In the genomic region with DNA sequence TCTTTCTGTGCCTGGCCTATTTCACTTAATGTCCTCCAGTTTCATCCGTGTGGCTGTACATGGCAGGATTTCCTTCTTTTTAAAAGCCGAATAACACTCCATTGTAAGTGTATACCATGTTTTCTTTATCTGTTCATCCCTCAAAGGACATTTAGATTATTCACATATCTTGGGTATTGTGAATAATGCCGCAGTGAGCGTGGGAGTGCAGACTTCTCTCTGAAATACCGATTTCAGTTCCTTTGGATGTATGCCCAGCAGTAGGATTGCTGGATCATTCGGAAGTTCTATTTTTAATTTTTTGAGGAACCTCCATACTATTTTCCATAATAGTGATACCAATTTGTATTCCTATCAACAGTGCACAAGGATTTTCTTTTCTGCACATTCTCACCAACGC, we compare ENCODE assay signal across 18 cellular contexts.
"Had no signal": no experiment of that assay in that cellular context is flagged by ENCODE, and none has a peak within 500 bp of the region (broad histone marks: within the 10 kb centered on the region; RNA-seq: fewer than 3 reads in every experiment).

No MANE protein-coding gene starts in this region.

- H3K9me3 ChIP-seq: ascending aorta, esophagus squamous epithelium, heart left ventricle, ovary, sigmoid colon, thyroid gland had no signal

- H2AFZ ChIP-seq: neural progenitor cell had no signal

- H3K4me3 ChIP-seq: ascending aorta, cardiac muscle cell, esophagus squamous epithelium, heart left ventricle, lung, neural progenitor cell, ovary, sigmoid colon, thyroid gland had no signal

- H3K27ac ChIP-seq: ascending aorta, cardiac muscle cell, esophagus squamous epithelium, heart left ventricle, neural progenitor cell, ovary, sigmoid colon, thyroid gland had no signal

- H3K27me3 ChIP-seq: ascending aorta, cardiac muscle cell, esophagus squamous epithelium, neural progenitor cell, ovary, sigmoid colon, thyroid gland had no signal

- DNase-seq: activated CD4-positive, CD25-positive, alpha-beta regulatory T cell treated with anti-CD3 and anti-CD28 coated beads, Interleukin-2, amount 50 U/mL, for 72 hours; activated naive CD4-positive, alpha-beta T cell; activated naive CD8-positive, alpha-beta T cell treated with anti-CD3 and anti-CD28 coated beads, Interleukin-2, amount 50 U/mL, for 24 hours; cortex of kidney; effector CD8-positive, alpha-beta T cell; esophagus squamous epithelium; heart left ventricle; naive B cell; ovary; sigmoid colon; stimulated activated CD4-positive, alpha-beta T cell treated with anti-CD3 and anti-CD28 coated beads, Interleukin-1b, Interleukin-23, amount 100 ng/mL, for 48 hours; stimulated activated naive CD8-positive, alpha-beta T cell treated with anti-CD3 and anti-CD28 coated beads, Interleukin-15, amount 100 ng/mL, for 72 hours; T-cell; thyroid gland had no signal

- H3K36me3 ChIP-seq: ascending aorta, cardiac muscle cell, esophagus squamous epithelium, heart left ventricle, neural progenitor cell, ovary, sigmoid colon, thyroid gland had no signal

- ATAC-seq: activated naive CD8-positive, alpha-beta T cell treated with anti-CD3 and anti-CD28 coated beads, Interleukin-2, amount 50 U/mL, for 24 hours; heart left ventricle; stimulated activated naive CD8-positive, alpha-beta T cell treated with anti-CD3 and anti-CD28 coated beads, Interleukin-15, amount 100 ng/mL, for 72 hours; T-cell had no signal

- H3K4me2 ChIP-seq: neural progenitor cell had no signal

- H3K9ac ChIP-seq: neural progenitor cell had no signal

- H3K4me1 ChIP-seq: ascending aorta, esophagus squamous epithelium, heart left ventricle, neural progenitor cell, sigmoid colon, thyroid gland had no signal
